Comparison of ENCODE assay signal across 18 cellular contexts in the genomic region with DNA sequence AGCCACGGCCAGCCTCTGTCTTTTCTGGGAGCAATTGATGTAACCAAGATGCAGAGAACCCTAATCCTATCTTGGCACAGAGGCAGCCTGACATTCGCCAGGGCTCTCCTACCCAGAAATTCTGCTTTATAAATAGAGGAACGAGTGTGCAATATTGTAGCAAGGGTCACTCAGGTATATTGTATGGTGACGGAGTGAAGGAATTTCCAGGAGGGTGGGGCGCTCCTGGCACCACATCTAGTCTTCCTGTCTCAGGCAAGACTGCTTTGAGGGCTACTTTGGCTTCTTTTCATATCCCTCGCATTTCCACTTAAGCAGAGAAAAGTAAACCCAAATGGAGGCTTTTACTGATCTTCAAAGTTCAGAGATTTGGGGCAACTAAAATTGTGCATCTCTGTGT.
A peak's percentile ranks its signal among the peaks of the same experiment; 100 is the strongest.
DNase-seq lines count a peak whose midpoint lies in the region; ATAC-seq and TF ChIP-seq lines count a peak whose summit lies in the region.
"Had no signal": no experiment of that assay in that cellular context is flagged by ENCODE, and none has a peak within 500 bp of the region (broad histone marks: within the 10 kb centered on the region; RNA-seq: fewer than 3 reads in every experiment).

No MANE protein-coding gene starts in this region.

- dilution Hi-C loops in mammary epithelial cell (cut with HindIII; ENCODE audit: low sequenced_read_pairs), result no loop called here

- H3K27ac ChIP-seq in mammary epithelial cell (ENCODE audit: insufficient read depth, low read depth, low read length), result no peak overlapping the region
- H3K27ac ChIP-seq in left lung, result no peak overlapping the region
- H3K27ac ChIP-seq in smooth muscle cell (ENCODE audit: low read depth), result no peak overlapping the region

- intact Hi-C loops in mammary epithelial cell (cut with micrococcal nuclease), result no loop called here
- intact Hi-C loops in left lung (cut with DNase I), result no loop called here

- H3K9me3 ChIP-seq in mammary epithelial cell (replicated peaks; ENCODE audit: insufficient read depth, low read length) (no peaks in the 10 kb centered on the region), left lung (no peaks in the 10 kb centered on the region), smooth muscle cell (replicated peaks; ENCODE audit: low read depth) (peaks cover 6% of the 10 kb centered on the region)
- H3K9me3 ChIP-seq: HAP-1 had no signal

- H4K20me1 ChIP-seq in mammary epithelial cell (ENCODE audit: insufficient read depth, low read length), result no peaks in the 10 kb centered on the region
- H4K20me1 ChIP-seq in smooth muscle cell (ENCODE audit: low read depth), result no peaks in the 10 kb centered on the region

- H3K36me3 ChIP-seq in mammary epithelial cell (ENCODE audit: insufficient read depth, low read length) (no peaks in the 10 kb centered on the region), left lung (no peaks in the 10 kb centered on the region), smooth muscle cell (ENCODE audit: low read depth) (no peaks in the 10 kb centered on the region)
- H3K36me3 ChIP-seq: HAP-1 had no signal

- WGBS in mammary epithelial cell (ENCODE audit: low coverage, missing lambda C conversion rate), result 69% methylated on average over 6 of the region's 6 CpGs
- WGBS in smooth muscle cell (ENCODE audit: low lambda C conversion rate), result 82% methylated on average over 6 of the region's 6 CpGs

- no peaks in the 10 kb centered on the region for H3K4me1 ChIP-seq in mammary epithelial cell (ENCODE audit: insufficient read depth, low read length)
- H3K4me1 ChIP-seq in left lung, result no peaks in the 10 kb centered on the region
- H3K4me1 ChIP-seq in smooth muscle cell (ENCODE audit: low read depth), result no peaks in the 10 kb centered on the region
- H3K4me1 ChIP-seq: HAP-1 had no signal

- no TSS peak for BruUV-seq in mammary epithelial cell (replicated peaks; lab: Mats Ljungman, UMichigan)

- H3K4me3 ChIP-seq in mammary epithelial cell (replicated peaks in 1 of 3; ENCODE audit: insufficient read depth in 1 of 3, low read depth in 2 of 3, low read length in 3 of 3) (no peak overlapping the region), epithelial cell of esophagus (ENCODE audit: low read length) (no peak overlapping the region), left lung (no peak overlapping the region), smooth muscle cell (no peak overlapping the region)
- H3K4me3 ChIP-seq: HAP-1 had no signal

- no peak overlapping the region for H3K4me2 ChIP-seq in mammary epithelial cell (ENCODE audit: insufficient read depth, low read depth, low read length)
- H3K4me2 ChIP-seq in smooth muscle cell, result no peak overlapping the region

- CTCF ChIA-PET in mammary epithelial cell (lab: Charles Lee; ENCODE audit: low non-redundant PET), result no interaction called here

- H3K79me2 ChIP-seq in mammary epithelial cell (ENCODE audit: insufficient read depth, low read length) (no peaks in the 10 kb centered on the region), smooth muscle cell (ENCODE audit: low read depth) (no peaks in the 10 kb centered on the region)

- peak; percentile 34 for ATAC-seq in left lung

- no peaks in the 10 kb centered on the region for H3F3A ChIP-seq in smooth muscle cell (ENCODE audit: low read depth)

- H3K9ac ChIP-seq in mammary epithelial cell (ENCODE audit: insufficient read depth, low read length) (no peak overlapping the region), smooth muscle cell (ENCODE audit: low read depth) (peak overlapping the region; percentile 19)

- H3K27me3 ChIP-seq in mammary epithelial cell (ENCODE audit: insufficient read depth, low read length) (no peaks in the 10 kb centered on the region), left lung (no peaks in the 10 kb centered on the region), smooth muscle cell (ENCODE audit: low read depth) (peaks cover 4% of the 10 kb centered on the region)

- TF ChIP-seq CTCF in mammary epithelial cell (conservative IDR thresholded peaks at IDR 0.05 in 1 of 2, IDR thresholded peaks at IDR 0.05 in 1 of 2; ENCODE audit: extremely low read depth in 1 of 2, insufficient read depth in 1 of 2, low read depth in 1 of 2, low read length in 2 of 2), result no peak
- no peak for TF ChIP-seq CTCF in epithelial cell of esophagus (IDR thresholded peaks at IDR 0.05; ENCODE audit: insufficient read depth, low read depth, low read length, missing control alignments)
- no peak for TF ChIP-seq CTCF in left lung (IDR thresholded peaks at IDR 0.05)
- TF ChIP-seq CTCF in smooth muscle cell (IDR thresholded peaks at IDR 0.05; ENCODE audit: borderline replicate concordance, insufficient read depth, poor library complexity, severe bottlenecking), result no peak

- DNase-seq in mammary epithelial cell (peak; percentile 20), epithelial cell of esophagus (ENCODE audit: low read depth) (peak; percentile 33), left lung (no peak), smooth muscle cell (lab: John Stamatoyannopoulos, UW; ENCODE audit: unreplicated experiment) (no peak), iPS-NIHi11 (ENCODE audit: low spot score) (no peak), NCI-H1436 (lab: John Stamatoyannopoulos, UW) (no peak)
- no peak for DNase-seq in activated CD4-positive, alpha-beta T cell treated with anti-CD3 and anti-CD28 coated beads, Interleukin-2, amount 50 U/mL, for 4 hours
- no peak for DNase-seq in activated naive CD4-positive, alpha-beta T cell treated with Interleukin-2 at 50 U/mL for 16 hours
- DNase-seq: C1 segment of cervical spinal cord; Calu3; CD4-positive, alpha-beta memory T cell; COR-L47; DMS53; DMS79 treated with DMSO at 0.1 percent for 48 hours; GF-D8; GOT3; HFFc6 had no signal

- H2AFZ ChIP-seq in mammary epithelial cell (ENCODE audit: low read depth, low read length) (no peak overlapping the region), smooth muscle cell (ENCODE audit: low read depth) (no peak overlapping the region)

- in situ Hi-C loops in mammary epithelial cell (cut with MboI; ENCODE audit: low sequenced_read_pairs in 2 of 2), result no loop called here

Comparison
In these comparisons a context has a peak if more than half of its experiments do, and no peak if none do; other contexts are left out.
1. DNase-seq: peak in mammary epithelial cell (single experiment) and epithelial cell of esophagus (single experiment); none in left lung (0 of 2), smooth muscle cell (single experiment), iPS-NIHi11 (single experiment), NCI-H1436 (single experiment), activated CD4-positive, alpha-beta T cell treated with anti-CD3 and anti-CD28 coated beads, Interleukin-2, amount 50 U/mL, for 4 hours (0 of 2) and activated naive CD4-positive, alpha-beta T cell treated with Interleukin-2 at 50 U/mL for 16 hours (single experiment).